In genomic region chr1:155127672-155128468, GRCh38 we compare ENCODE assay signal across 8 cellular contexts. TPM values are rescaled to one million over a fixed set of nuclear protein-coding genes. Genes with fewer than 3 reads are reported as not detected.
A peak's percentile ranks its signal among the peaks of the same experiment; 100 is the strongest.
DNase-seq lines count a peak whose midpoint lies in the region; ATAC-seq and TF ChIP-seq lines count a peak whose summit lies in the region.

Gene EFNA1 (plus strand): TSS chr1:155127876. CDS start chr1:155127978, 102 bp downstream.

- peaks cover 41% of the 10 kb centered on the region for H3K27me3 Mint-ChIP-seq in activated B cell treated with CpG ODN at 0.5 μM for 24 hours

- H2AK9ac ChIP-seq in IMR-90 (replicated peaks; ENCODE audit: low read depth, low read length, poor library complexity), result peak within 1 kb of the TSS; percentile 79

- no peak within 1 kb of the TSS for H2BK5ac ChIP-seq in IMR-90 (ENCODE audit: low read depth, low read length, poor library complexity, severe bottlenecking)

- H2BK15ac ChIP-seq in IMR-90 (ENCODE audit: low read depth, low read length), result no peak within 1 kb of the TSS

- H3K79me1 ChIP-seq in IMR-90 (ENCODE audit: low read depth in 1 of 2, low read length in 2 of 2), result no peaks in the 10 kb centered on the region

- peak within 1 kb of the TSS; percentile 70 for H3K9ac ChIP-seq in IMR-90 (ENCODE audit: low read depth, low read length)

- in situ Hi-C loops in IMR-90 (cut with MboI; ENCODE audit: low sequenced_read_pairs), result no loop called here

- no peak within 1 kb of the TSS for H3K14ac ChIP-seq in IMR-90 (replicated peaks; ENCODE audit: low read depth, low read length)

- peak within 1 kb of the TSS; percentile 88 for H2AFZ ChIP-seq in IMR-90 (replicated peaks; ENCODE audit: low read length, poor library complexity)

- no peak for TF ChIP-seq RAD21 in IMR-90 (IDR thresholded peaks at IDR 0.05; ENCODE audit: low read length)

- H2AK5ac ChIP-seq in IMR-90 (ENCODE audit: low read depth, low read length), result no peak within 1 kb of the TSS

- H3K4me2 ChIP-seq in IMR-90 (ENCODE audit: low read depth, low read length), result peak within 1 kb of the TSS; percentile 94

- H3K27ac ChIP-seq in C4-2B (peak within 1 kb of the TSS; percentile 95), IMR-90 (ENCODE audit: insufficient read depth, low read length) (no peak within 1 kb of the TSS; the same call in 1 of the 2 replicates), dorsolateral prefrontal cortex (peak within 1 kb of the TSS; percentile 79 to 100 (median 98)), left lung (peak within 1 kb of the TSS; percentile 84 to 86)

- TF ChIP-seq POLR2A in IMR-90 (IDR thresholded peaks at IDR 0.05; ENCODE audit: low read depth, low read length), result no peak

- no peak within 1 kb of the TSS; the same call in 1 of the 2 replicates for H4K5ac ChIP-seq in IMR-90 (ENCODE audit: low read depth, low read length)

- no peak within 1 kb of the TSS for H2BK120ac ChIP-seq in IMR-90 (ENCODE audit: low read depth, low read length)

- TF ChIP-seq CTCF in C4-2B (conservative IDR thresholded peaks at IDR 0.05) (no peak), IMR-90 (conservative IDR thresholded peaks at IDR 0.05; ENCODE audit: low read depth, low read length) (no peak), activated B cell treated with CpG ODN at 0.5 μM for 24 hours (IDR thresholded peaks at IDR 0.05) (no peak), dorsolateral prefrontal cortex (IDR thresholded peaks at IDR 0.05 in 54 of 56, conservative IDR thresholded peaks at IDR 0.05 in 2 of 56; ENCODE audit: low read depth in 1 of 56, partially characterized antibody in 56 of 56) (peak in 4 of 56 donors; percentile 2 to 24 (median 10)), left lung (IDR thresholded peaks at IDR 0.05) (no peak)

- peak within 1 kb of the TSS; percentile 79 for H3K4me3 Mint-ChIP-seq in activated B cell treated with CpG ODN at 0.5 μM for 24 hours

- H3K56ac ChIP-seq in IMR-90 (ENCODE audit: extremely low read depth, insufficient read depth, low read length), result no peak within 1 kb of the TSS

- H3K9me3 Mint-ChIP-seq in activated B cell treated with CpG ODN at 0.5 μM for 24 hours, result no peaks in the 10 kb centered on the region

- intact Hi-C loops in IMR-90 (cut with micrococcal nuclease) (loop anchor here (5.0 kb wide), 1 partner anchor 36 kb away; no protein-coding TSS in a partner anchor), activated B cell treated with CpG ODN at 0.5 μM for 24 hours (cut with micrococcal nuclease) (loop anchor here (1.0 to 5.0 kb wide), 2 partner anchors 7 to 36 kb away; partner anchors contain the start of gene SLC50A1), dorsolateral prefrontal cortex (cut with DNase I) (loop anchor here (2.0 to 5.0 kb wide), 3 partner anchors 39 to 43 kb away; no protein-coding TSS in a partner anchor), left lung (cut with DNase I) (no loop called here)

- POLR2A ChIA-PET in IMR-90 (lab: Charles Lee; ENCODE audit: unreplicated experiment) (no interaction called here), activated B cell treated with CpG ODN at 0.5 μM for 24 hours (lab: Charles Lee) (interaction anchor here (0.6 to 1.8 kb wide), 5 partner anchors 28 to 245 kb away, joined by 3 to 7 read pairs (median 4); partner anchors contain the start of gene KRTCAP2)

- no peak within 1 kb of the TSS for H4K8ac ChIP-seq in IMR-90 (ENCODE audit: low read depth in 2 of 2, low read length in 2 of 2)

- H3K4me1 ChIP-seq in IMR-90 (ENCODE audit: control insufficient read depth, insufficient read depth, low read length) (peaks cover 22% of the 10 kb centered on the region), left lung (peaks cover 33 to 75% of the 10 kb centered on the region in 2 donors)

- dilution Hi-C loops in IMR-90 (cut with HindIII; ENCODE audit: low sequenced_read_pairs, unreplicated experiment), result no loop called here

- H3K4me3 ChIP-seq in IMR-90 (ENCODE audit: insufficient read depth, low read depth, low read length) (peak within 1 kb of the TSS; percentile 47), dorsolateral prefrontal cortex (peak within 1 kb of the TSS; percentile 62 to 99 (median 85)), left lung (peak within 1 kb of the TSS; percentile 66 to 69)

- WGBS in IMR-90 (ENCODE audit: extremely low coverage in 2 of 2, insufficient read length in 1 of 2), 2 experiments, result 4% methylated on average over 9 of the region's 45 CpGs; no CpG with 5 or more reads in 1 of the 2 experiments

- H3K4me1 Mint-ChIP-seq in activated B cell treated with CpG ODN at 0.5 μM for 24 hours, result peaks cover 30% of the 10 kb centered on the region

- CTCF ChIA-PET in IMR-90 (lab: Yijun Ruan, JAX) (no interaction called here), activated B cell treated with CpG ODN at 0.5 μM for 24 hours (lab: Charles Lee) (interaction anchor here (1.4 to 1.6 kb wide), 3 partner anchors 33 to 45 kb away, joined by 4 read pairs; partner anchors contain the start of gene KRTCAP2)

- ATAC-seq in IMR-90 (ENCODE audit: low read depth), result peak; percentile 85
- ATAC-seq in activated B cell treated with CpG ODN at 0.5 μM for 24 hours (ENCODE audit: low read depth), result peak; percentile 71
- ATAC-seq in left lung, result peak; percentile 50
- ATAC-seq in GM18498 (IDR thresholded peaks at IDR 0.05; ENCODE audit: unreplicated experiment), result no peak
- ATAC-seq in HG03442 (IDR thresholded peaks at IDR 0.05; ENCODE audit: unreplicated experiment), result no peak

- no TSS peak for BruUV-seq in IMR-90 (replicated peaks; lab: Mats Ljungman, UMichigan)

- H3K9me3 ChIP-seq in IMR-90 (ENCODE audit: control insufficient read depth, insufficient read depth, low read length), result no peaks in the 10 kb centered on the region
- no peaks in the 10 kb centered on the region for H3K9me3 ChIP-seq in left lung

- no peak within 1 kb of the TSS for H4K91ac ChIP-seq in IMR-90 (ENCODE audit: insufficient read depth, low read depth, low read length)

- no peak within 1 kb of the TSS for H2BK20ac ChIP-seq in IMR-90 (ENCODE audit: low read depth, low read length)

- H3K36me3 Mint-ChIP-seq in activated B cell treated with CpG ODN at 0.5 μM for 24 hours (ENCODE audit: low read depth), result no peaks in the 10 kb centered on the region

- peaks cover 2% of the 10 kb centered on the region for H4K20me1 ChIP-seq in IMR-90 (ENCODE audit: insufficient read depth, low read length)

- H3K9me1 ChIP-seq in IMR-90 (ENCODE audit: insufficient read depth, low read length), result peaks cover 8% of the 10 kb centered on the region; the same call in 1 of the 2 replicates

- H3K23ac ChIP-seq in IMR-90 (ENCODE audit: low read depth, low read length), result peak within 1 kb of the TSS; percentile 75

- no peak within 1 kb of the TSS; the same call in 1 of the 2 replicates for H3K4ac ChIP-seq in IMR-90 (ENCODE audit: low read depth, low read length)

- H3K27me3 ChIP-seq in IMR-90 (ENCODE audit: control insufficient read depth, insufficient read depth, low read length) (peaks cover 40% of the 10 kb centered on the region), dorsolateral prefrontal cortex (no peaks in the 10 kb centered on the region), left lung (peaks cover 0 to 57% of the 10 kb centered on the region in 2 donors)

- no peak for DNase-seq in IMR-90
- peak; percentile 42 for DNase-seq in activated B cell treated with CpG ODN at 0.5 μM for 24 hours
- DNase-seq in dorsolateral prefrontal cortex, result peak; percentile 61 to 87 (median 73)
- DNase-seq in left lung, result peak; percentile 72 to 91
- peak; percentile 24 for DNase-seq in stimulated activated CD4-positive, alpha-beta T cell treated with anti-CD3 and anti-CD28 coated beads, Interleukin-2, amount 100 ng/mL, for 4 hours (ENCODE audit: low read depth)

- no peak within 1 kb of the TSS; the same call in 1 of the 2 replicates for H3K18ac ChIP-seq in IMR-90 (ENCODE audit: low read depth, low read length)

- no peak within 1 kb of the TSS for H3K27ac Mint-ChIP-seq in activated B cell treated with CpG ODN at 0.5 μM for 24 hours

- peaks cover 2% of the 10 kb centered on the region; the same call in 1 of the 2 replicates for H3K36me3 ChIP-seq in IMR-90 (ENCODE audit: control insufficient read depth, insufficient read depth, low read length)
- peaks cover 0 to 17% of the 10 kb centered on the region in 2 donors for H3K36me3 ChIP-seq in left lung

TF ChIP-seq in IMR-90, 13 proteins besides CTCF, POLR2A, EP300 and RAD21:
- peak; percentile 11; the same call in 1 of the 2 replicates for TF ChIP-seq MAZ (IDR thresholded peaks at IDR 0.05; ENCODE audit: borderline replicate concordance, low read depth, low read length)
- TF ChIP-seq NFE2L2 (IDR thresholded peaks at IDR 0.05; ENCODE audit: low read depth, low read length), result no peak

RNA-seq across cellular contexts. Expression of gene EFNA1, which starts in this region (rescaled TPM):
- total RNA-seq in IMR-90 (2012; rRNA removed) (0.28 and 0.90 TPM in 2 replicates), activated B cell treated with CpG ODN at 0.5 μM for 24 hours (0.29 TPM in 1 of 2 replicates, not detected in the other), dorsolateral prefrontal cortex (100 to 1,000 TPM in 1 of 120 experiments, 10 to 100 TPM in 118, 1 to 10 TPM in 1; 8.7 to 144 (median 30.1) TPM), left lung (100 to 1,000 TPM in 1 of 2 donors, 10 to 100 TPM in 1; 63.7 to 148 TPM)
- polyA plus RNA-seq in IMR-90 (2012; rRNA removed), result 1.4 and 1.6 TPM in 2 replicates
- 0.63 and 1.4 TPM in 2 replicates for polyA plus RNA-seq in IMR-90 (2012; cell fraction: cytosol; rRNA removed)
- 2.6 and 4.4 TPM in 2 replicates for polyA plus RNA-seq in IMR-90 (2012; cell fraction: nucleus; rRNA removed; ENCODE audit: low replicate concordance)

Comparison
In these comparisons a context has a peak if more than half of its experiments do, and no peak if none do; other contexts are left out.
1. Peak in DNase-seq and ATAC-seq in activated B cell treated with CpG ODN at 0.5 μM for 24 hours; RNA of the gene not detected or under 1 TPM.
2. ATAC-seq: peak in IMR-90 (single experiment) and left lung (single experiment); none in GM18498 (single experiment) and HG03442 (single experiment).
3. intact Hi-C loops: an anchor here in IMR-90 (5.0 kb wide), activated B cell treated with CpG ODN at 0.5 μM for 24 hours (1.0 to 5.0 kb wide) and dorsolateral prefrontal cortex (2.0 to 5.0 kb wide); none called in left lung.
4. Peak in every context shown above with its lines, with median percentiles within 50 percentile points of each other: H3K4me3 ChIP-seq.